8 cellular contexts compared by ENCODE assay signal in genomic region chr1:148263128-148263905, GRCh38.
DNase-seq lines count a peak whose midpoint lies in the region; ATAC-seq, FAIRE-seq and TF ChIP-seq lines count a peak whose summit lies in the region.

No MANE protein-coding gene starts in this region.

- TF ChIP-seq POLR2A in endothelial cell of umbilical vein (IDR thresholded peaks at IDR 0.05; ENCODE audit: low read depth, low read length): peak; percentile 97

- H3K9ac ChIP-seq in endothelial cell of umbilical vein (replicated peaks; ENCODE audit: extremely low read depth, insufficient read depth, low read length): no peak overlapping the region

- no peaks in the 10 kb centered on the region for H3K9me3 ChIP-seq in endothelial cell of umbilical vein (replicated peaks; ENCODE audit: control insufficient read depth, insufficient read depth, low read length)
- H3K9me3 ChIP-seq in mucosa of descending colon: no peaks in the 10 kb centered on the region

- H3K9me3 Mint-ChIP-seq in activated CD8-positive, alpha-beta memory T cell treated with anti-CD3 and anti-CD28 coated beads, Interleukin-2, amount 10 ng/mL, durations not matched to agents 7 days and 5 days (ENCODE audit: low read depth): no peaks in the 10 kb centered on the region

- H3K4me3 ChIP-seq in endothelial cell of umbilical vein (replicated peaks in 1 of 3; ENCODE audit: insufficient read depth in 1 of 3, low read depth in 1 of 3, low read length in 3 of 3) (peak overlapping the region; percentile 35 to 47 (median 36)), mucosa of descending colon (no peak overlapping the region)

- H3K4me3 Mint-ChIP-seq in activated CD8-positive, alpha-beta memory T cell treated with anti-CD3 and anti-CD28 coated beads, Interleukin-2, amount 10 ng/mL, durations not matched to agents 7 days and 5 days: peak overlapping the region; percentile 80

- TSS peak; percentile 100 for BruUV-seq in endothelial cell of umbilical vein (replicated peaks; lab: Mats Ljungman, UMichigan)

- CTCF ChIA-PET in GM10248 (lab: Yijun Ruan, JAX): no interaction called here
- CTCF ChIA-PET in activated CD8-positive, alpha-beta memory T cell treated with anti-CD3 and anti-CD28 coated beads, Interleukin-2, amount 10 ng/mL, durations not matched to agents 7 days and 5 days (lab: Charles Lee): no interaction called here
- CTCF ChIA-PET in endothelial cell of umbilical vein (lab: Charles Lee): no interaction called here

- H3K4me1 Mint-ChIP-seq in activated CD8-positive, alpha-beta memory T cell treated with anti-CD3 and anti-CD28 coated beads, Interleukin-2, amount 10 ng/mL, durations not matched to agents 7 days and 5 days: peaks cover 25% of the 10 kb centered on the region

- H2AFZ ChIP-seq in endothelial cell of umbilical vein (ENCODE audit: low read depth, low read length): peak overlapping the region; percentile 66

- H3K36me3 ChIP-seq in endothelial cell of umbilical vein (ENCODE audit: control insufficient read depth in 2 of 2, extremely low read depth in 1 of 2, insufficient read depth in 2 of 2, low read length in 2 of 2) (no peaks in the 10 kb centered on the region), mucosa of descending colon (ENCODE audit: low read depth) (no peaks in the 10 kb centered on the region)

- H3K79me2 ChIP-seq in endothelial cell of umbilical vein (ENCODE audit: control insufficient read depth, insufficient read depth, low read length): no peaks in the 10 kb centered on the region

- peak overlapping the region; percentile 65 for H3K4me2 ChIP-seq in endothelial cell of umbilical vein (ENCODE audit: insufficient read depth, low read length)

- dilution Hi-C loops in endothelial cell of umbilical vein (cut with MboI; ENCODE audit: extremely low pct_ligation_motif_present, low sequenced_read_pairs): no loop called here

- intact Hi-C loops in endothelial cell of umbilical vein (cut with micrococcal nuclease) (no loop called here), mucosa of descending colon (cut with DNase I, micrococcal nuclease) (no loop called here)

- TF ChIP-seq CTCF in GM10248 (IDR thresholded peaks at IDR 0.05; ENCODE audit: control extremely low read depth, extremely low read depth, low read depth, missing control alignments) (no peak), endothelial cell of umbilical vein (IDR thresholded peaks at IDR 0.05; ENCODE audit: extremely low read depth in 1 of 2, insufficient read depth in 1 of 2, low read depth in 1 of 2, low read length in 2 of 2) (no peak), mucosa of descending colon (IDR thresholded peaks at IDR 0.05) (no peak)

- peaks cover 25% of the 10 kb centered on the region for H3K27me3 Mint-ChIP-seq in activated CD8-positive, alpha-beta memory T cell treated with anti-CD3 and anti-CD28 coated beads, Interleukin-2, amount 10 ng/mL, durations not matched to agents 7 days and 5 days

- peak; percentile 76 for DNase-seq in GM10248 (ENCODE audit: extremely low spot score)
- peak; percentile 90 for DNase-seq in NCI-H510A (lab: John Stamatoyannopoulos, UW)
- peak; percentile 86 for DNase-seq in activated CD8-positive, alpha-beta memory T cell treated with anti-CD3 and anti-CD28 coated beads, Interleukin-2, amount 10 ng/mL, durations not matched to agents 7 days and 5 days
- peak; percentile 54 for DNase-seq in endothelial cell of umbilical vein (ENCODE audit: low read depth, low spot score)
- peak; percentile 78 to 86 (median 80) for DNase-seq in mucosa of descending colon
- peak; percentile 80 for DNase-seq in stimulated activated CD8-positive, alpha-beta memory T cell treated with anti-CD3 and anti-CD28 coated beads, Interleukin-4, amount 100 ng/mL, for 48 hours

- H3K27ac ChIP-seq in endothelial cell of umbilical vein (ENCODE audit: insufficient read depth, low read depth, low read length): no peak overlapping the region

- ATAC-seq in HG02623 (IDR thresholded peaks at IDR 0.05; ENCODE audit: unreplicated experiment) (peak; percentile 48), mucosa of descending colon (peak; percentile 94), GM18511 (IDR thresholded peaks at IDR 0.05; ENCODE audit: unreplicated experiment) (no peak)
- ATAC-seq in activated CD8-positive, alpha-beta memory T cell treated with anti-CD3 and anti-CD28 coated beads, Interleukin-2, amount 10 ng/mL, durations not matched to agents 7 days and 5 days: peak; percentile 87

- no peaks in the 10 kb centered on the region for H3K36me3 Mint-ChIP-seq in activated CD8-positive, alpha-beta memory T cell treated with anti-CD3 and anti-CD28 coated beads, Interleukin-2, amount 10 ng/mL, durations not matched to agents 7 days and 5 days

- no peaks in the 10 kb centered on the region for H3K9me1 ChIP-seq in endothelial cell of umbilical vein (replicated peaks; ENCODE audit: control insufficient read depth, extremely low read depth, insufficient read depth, low read length)

- H3K27ac Mint-ChIP-seq in activated CD8-positive, alpha-beta memory T cell treated with anti-CD3 and anti-CD28 coated beads, Interleukin-2, amount 10 ng/mL, durations not matched to agents 7 days and 5 days: peak overlapping the region; percentile 91

- H3K27me3 ChIP-seq in endothelial cell of umbilical vein (ENCODE audit: control insufficient read depth in 2 of 2, insufficient read depth in 2 of 2, low read length in 2 of 2): peaks cover 7 to 14% of the 10 kb centered on the region in 2 experiments

- H3K4me1 ChIP-seq in endothelial cell of umbilical vein (ENCODE audit: control insufficient read depth, extremely low read depth, insufficient read depth, low read length) (peaks cover 9% of the 10 kb centered on the region), mucosa of descending colon (ENCODE audit: low read depth) (peaks cover 3% of the 10 kb centered on the region)

- POLR2A ChIA-PET in GM10248 (lab: Yijun Ruan, JAX) (interaction anchor here (0.8 to 1.6 kb wide), 6 partner anchors 53 to 260 kb away, joined by 3 to 30 read pairs (median 6); no protein-coding TSS in a partner anchor), endothelial cell of umbilical vein (lab: Charles Lee) (interaction anchor here (0.5 to 1.0 kb wide), 3 partner anchors 40 to 1179 kb away, joined by 3 to 4 read pairs (median 3); no protein-coding TSS in a partner anchor)

- no peak for FAIRE-seq in endothelial cell of umbilical vein (lab: Jason Lieb, UNC)

- H4K20me1 ChIP-seq in endothelial cell of umbilical vein (replicated peaks; ENCODE audit: control insufficient read depth, extremely low read depth, insufficient read depth, low read length): no peaks in the 10 kb centered on the region

TF ChIP-seq in endothelial cell of umbilical vein, 7 proteins besides CTCF, POLR2A, EP300 and RAD21:
- TF ChIP-seq MAX (IDR thresholded peaks at IDR 0.05; ENCODE audit: insufficient read depth, insufficient read length) (no peak), JUN (IDR thresholded peaks at IDR 0.05; ENCODE audit: borderline replicate concordance, insufficient read depth, insufficient read length, low read depth) (no peak), EZH2 (IDR thresholded peaks at IDR 0.05; ENCODE audit: borderline replicate concordance, low read depth, low read length, severe bottlenecking) (peak; percentile 63), GATA2 (IDR thresholded peaks at IDR 0.05; ENCODE audit: insufficient read depth, insufficient read length, low read depth, low read length) (no peak), MYC (IDR thresholded peaks at IDR 0.05; ENCODE audit: low read depth, low read length) (no peak), POLR2AphosphoS5 (IDR thresholded peaks at IDR 0.05; ENCODE audit: insufficient read depth, low read depth, low read length) (peak; percentile 97)
